ENCODE assay signal across 8 cellular contexts in genomic region chr11:107840120-107840479, GRCh38. TPM values are rescaled to one million over a fixed set of nuclear protein-coding genes. Genes with fewer than 3 reads are reported as not detected.
A peak's percentile ranks its signal among the peaks of the same experiment; 100 is the strongest.
DNase-seq lines count a peak whose midpoint lies in the region; ATAC-seq and TF ChIP-seq lines count a peak whose summit lies in the region.

No MANE protein-coding gene starts in this region.

- H3K36me3 Mint-ChIP-seq in activated CD4-positive, alpha-beta T cell treated with anti-CD3 and anti-CD28 coated beads, Interleukin-2, amount 10 ng/mL, durations not matched to agents 24 days and 14 days (ENCODE audit: low read depth): peaks cover 11% of the 10 kb centered on the region
- H3K36me3 Mint-ChIP-seq in nephron (ENCODE audit: low read depth) (no peaks in the 10 kb centered on the region), mesothelial cell of epicardium (no peaks in the 10 kb centered on the region)

- intact Hi-C loops in activated CD4-positive, alpha-beta T cell treated with anti-CD3 and anti-CD28 coated beads, Interleukin-2, amount 10 ng/mL, durations not matched to agents 24 days and 14 days (cut with micrococcal nuclease): loop anchor here (1.0 to 2.0 kb wide), 5 partner anchors 18 to 893 kb away; partner anchors contain the start of genes ALKBH8, RAB39A and SLC35F2

- peak overlapping the region; percentile 77 for H3K4me3 Mint-ChIP-seq in activated CD4-positive, alpha-beta T cell treated with anti-CD3 and anti-CD28 coated beads, Interleukin-2, amount 10 ng/mL, durations not matched to agents 24 days and 14 days
- H3K4me3 Mint-ChIP-seq in nephron: no peak overlapping the region
- H3K4me3 Mint-ChIP-seq in mesothelial cell of epicardium: no peak overlapping the region

- DNase-seq in activated CD4-positive, alpha-beta T cell treated with anti-CD3 and anti-CD28 coated beads, Interleukin-2, amount 10 ng/mL, durations not matched to agents 24 days and 14 days: no peak
- no peak for DNase-seq in activated CD4-positive, alpha-beta T cell treated with anti-CD3 and anti-CD28 coated beads, Interleukin-2, amount 50 U/mL, for 4 hours
- peak in 39 of 58 donors; percentile 1 to 83 (median 29) for DNase-seq in anterior cingulate cortex (lab: John Stamatoyannopoulos, UW)
- no peak for DNase-seq in mesothelial cell of epicardium (ENCODE audit: low spot score in 2 of 2, unreplicated experiment in 2 of 2)
- no peak for DNase-seq in inferior parietal cortex (ENCODE audit: extremely low spot score)
- DNase-seq in NCI-H2107 treated with DMSO at 0.1 percent for 48 hours (lab: John Stamatoyannopoulos, UW; ENCODE audit: unreplicated experiment): no peak

- peak overlapping the region; percentile 91 for H3K27ac Mint-ChIP-seq in activated CD4-positive, alpha-beta T cell treated with anti-CD3 and anti-CD28 coated beads, Interleukin-2, amount 10 ng/mL, durations not matched to agents 24 days and 14 days
- H3K27ac Mint-ChIP-seq in nephron (peak overlapping the region; percentile 32 to 79 (median 51)), mesothelial cell of epicardium (no peak overlapping the region)

- TF ChIP-seq CTCF in nephron (IDR thresholded peaks at IDR 0.05; ENCODE audit: unreplicated experiment in 3 of 3): no peak
- TF ChIP-seq CTCF in mesothelial cell of epicardium (IDR thresholded peaks at IDR 0.05; ENCODE audit: unreplicated experiment): no peak

- no peaks in the 10 kb centered on the region for H3K27me3 Mint-ChIP-seq in activated CD4-positive, alpha-beta T cell treated with anti-CD3 and anti-CD28 coated beads, Interleukin-2, amount 10 ng/mL, durations not matched to agents 24 days and 14 days
- no peaks in the 10 kb centered on the region for H3K27me3 Mint-ChIP-seq in nephron (ENCODE audit: low read depth)
- no peaks in the 10 kb centered on the region for H3K27me3 Mint-ChIP-seq in mesothelial cell of epicardium (ENCODE audit: low read depth)

- peaks cover 52% of the 10 kb centered on the region for H3K4me1 Mint-ChIP-seq in activated CD4-positive, alpha-beta T cell treated with anti-CD3 and anti-CD28 coated beads, Interleukin-2, amount 10 ng/mL, durations not matched to agents 24 days and 14 days
- H3K4me1 Mint-ChIP-seq in nephron (peaks cover 7% of the 10 kb centered on the region), mesothelial cell of epicardium (peaks cover 27% of the 10 kb centered on the region)

- peak; percentile 19 for ATAC-seq in HG03135 (IDR thresholded peaks at IDR 0.05; ENCODE audit: unreplicated experiment)

- no peaks in the 10 kb centered on the region for H3K9me3 Mint-ChIP-seq in activated CD4-positive, alpha-beta T cell treated with anti-CD3 and anti-CD28 coated beads, Interleukin-2, amount 10 ng/mL, durations not matched to agents 24 days and 14 days
- no peaks in the 10 kb centered on the region for H3K9me3 Mint-ChIP-seq in nephron
- no peaks in the 10 kb centered on the region for H3K9me3 Mint-ChIP-seq in mesothelial cell of epicardium

RNA-seq across cellular contexts. Expression of gene SLC35F2, which starts 18.5 kb away (rescaled TPM):
- total RNA-seq in activated CD4-positive, alpha-beta T cell treated with anti-CD3 and anti-CD28 coated beads, Interleukin-2, amount 10 ng/mL, durations not matched to agents 24 days and 14 days: 31.9 and 35.1 TPM in 2 replicates
- 11.9 to 14.5 TPM (median 12.7 TPM) in 3 replicates for total RNA-seq in mesothelial cell of epicardium

Comparison
In these comparisons a context has a peak if more than half of its experiments do, and no peak if none do; other contexts are left out.
1. DNase-seq: peak in anterior cingulate cortex (39 of 58); none in activated CD4-positive, alpha-beta T cell treated with anti-CD3 and anti-CD28 coated beads, Interleukin-2, amount 10 ng/mL, durations not matched to agents 24 days and 14 days (single experiment), activated CD4-positive, alpha-beta T cell treated with anti-CD3 and anti-CD28 coated beads, Interleukin-2, amount 50 U/mL, for 4 hours (0 of 2), mesothelial cell of epicardium (0 of 2), inferior parietal cortex (single experiment) and NCI-H2107 treated with DMSO at 0.1 percent for 48 hours (single experiment).